1 cellular context compared by ENCODE assay signal in genomic region chr12:83826112-83826511, GRCh38.
TF ChIP-seq lines count a peak whose summit lies in the region.

No MANE protein-coding gene starts in this region.

TF ChIP-seq in GM23338, 12 proteins besides CTCF, POLR2A, EP300 and RAD21 (continued from another document):
- TF ChIP-seq ETS1 (IDR thresholded peaks at IDR 0.05) (no peak), CREB1 (CRISPR knock-in tag; IDR thresholded peaks at IDR 0.05; ENCODE audit: low read depth) (no peak), JUNB (IDR thresholded peaks at IDR 0.05; ENCODE audit: unreplicated experiment) (no peak), REST (IDR thresholded peaks at IDR 0.05; ENCODE audit: unreplicated experiment) (no peak), ZNF114 (CRISPR knock-in tag; IDR thresholded peaks at IDR 0.05) (no peak), STAT1 (IDR thresholded peaks at IDR 0.05; ENCODE audit: unreplicated experiment) (no peak), POLR2AphosphoS5 (IDR thresholded peaks at IDR 0.05; ENCODE audit: low read depth) (no peak)
